Comparison of ENCODE assay signal across 17 cellular contexts in the genomic region with DNA sequence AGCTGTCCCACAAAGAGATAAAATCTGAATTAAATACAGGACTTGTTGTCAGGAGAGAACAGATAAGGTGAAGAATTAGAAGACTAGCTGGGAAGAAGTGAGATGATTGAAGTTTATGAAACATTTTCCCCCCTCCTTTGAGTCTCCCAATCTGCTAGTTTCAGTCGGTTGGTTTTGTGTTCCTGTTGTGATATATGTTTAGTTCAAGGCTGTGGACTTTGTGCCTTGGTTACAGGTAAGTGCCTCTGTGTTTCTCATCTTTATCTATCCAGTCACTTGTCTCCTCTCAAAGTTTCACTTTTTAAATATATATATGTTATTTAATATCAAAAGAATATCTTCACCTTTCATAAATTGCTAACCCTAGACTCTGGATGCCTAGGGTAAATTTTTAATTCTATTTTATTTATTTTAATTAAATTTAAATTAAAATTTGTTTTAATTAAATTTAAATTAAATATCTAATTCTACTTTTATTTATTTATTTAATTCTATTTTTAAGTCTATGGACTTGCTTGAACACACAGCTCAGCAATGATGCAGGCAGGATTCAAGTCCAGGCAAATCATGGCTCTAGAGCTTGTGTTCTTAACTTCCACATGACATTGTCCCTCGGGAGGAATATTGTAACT.
DNase-seq lines count a peak whose midpoint lies in the region; ATAC-seq, FAIRE-seq and TF ChIP-seq lines count a peak whose summit lies in the region.
"Had no signal": no experiment of that assay in that cellular context is flagged by ENCODE, and none has a peak within 500 bp of the region (broad histone marks: within the 10 kb centered on the region; RNA-seq: fewer than 3 reads in every experiment).

No MANE protein-coding gene starts in this region.

- FAIRE-seq in A204.1 (lab: Jason Lieb, UNC) = peak; percentile 88
- FAIRE-seq: A549, GM12891, H54, HTR-8/SVneo had no signal

- H4K20me1 ChIP-seq in neural cell (ENCODE audit: insufficient read depth) = no peaks in the 10 kb centered on the region

- ATAC-seq in HG02678 (IDR thresholded peaks at IDR 0.05; ENCODE audit: unreplicated experiment) = no peak
- no peak for ATAC-seq in HG03342 (IDR thresholded peaks at IDR 0.05; ENCODE audit: unreplicated experiment)
- ATAC-seq: A549, HCT116 had no signal

- H3K27ac ChIP-seq in neural cell (ENCODE audit: low read length) = no peak overlapping the region
- H3K27ac ChIP-seq: A549, C4-2B, GM23248 had no signal

- no peak overlapping the region for H3K4me3 ChIP-seq in epithelial cell of esophagus (ENCODE audit: low read length)
- H3K4me3 ChIP-seq in neural cell (ENCODE audit: low read length) = peak overlapping the region; percentile 1
- H3K4me3 ChIP-seq: A549, GM23248 had no signal

- TF ChIP-seq RAD21 in neural cell (conservative IDR thresholded peaks at IDR 0.05) = no peak

- no peaks in the 10 kb centered on the region for H3K9me2 ChIP-seq in neural cell (ENCODE audit: insufficient read depth, low read length)

- no peak overlapping the region for H3K9ac ChIP-seq in neural cell (ENCODE audit: low read length)
- H3K9ac ChIP-seq: GM23248 had no signal

- no peak for TF ChIP-seq EP300 in neural cell (conservative IDR thresholded peaks at IDR 0.05; ENCODE audit: poor library complexity, severe bottlenecking)

- H3K4me2 ChIP-seq in neural cell (ENCODE audit: low read length) = no peak overlapping the region
- H3K4me2 ChIP-seq: A549 had no signal

- no peaks in the 10 kb centered on the region for H3F3A ChIP-seq in neural cell (ENCODE audit: insufficient read depth, low read length, poor library complexity, severe bottlenecking)

- TF ChIP-seq CTCF in epithelial cell of esophagus (IDR thresholded peaks at IDR 0.05; ENCODE audit: insufficient read depth, low read depth, low read length, missing control alignments) = no peak
- TF ChIP-seq CTCF in neural cell (IDR thresholded peaks at IDR 0.05; ENCODE audit: poor library complexity, severe bottlenecking) = no peak

- no peaks in the 10 kb centered on the region for H3K27me3 ChIP-seq in neural cell (ENCODE audit: insufficient read depth, low read depth, low read length)
- H3K27me3 ChIP-seq: BE2C had no signal

- DNase-seq in OCI-M1 (lab: John Stamatoyannopoulos, UW) (peak; percentile 46), epithelial cell of esophagus (ENCODE audit: low read depth) (peak; percentile 23), putamen (ENCODE audit: low spot score) (no peak)
- DNase-seq: CD4-positive, alpha-beta memory T cell; DMS79; GM23248 had no signal

- H2AFZ ChIP-seq in neural cell (ENCODE audit: low read depth, low read length) = no peak overlapping the region
- H2AFZ ChIP-seq: GM23248 had no signal

- H3K36me3 ChIP-seq in neural cell (ENCODE audit: insufficient read depth, low read length) = no peaks in the 10 kb centered on the region
- H3K36me3 ChIP-seq: BE2C had no signal

- no peaks in the 10 kb centered on the region for H3K9me3 ChIP-seq in neural cell (ENCODE audit: low read length)
- H3K9me3 ChIP-seq: A549, BE2C had no signal

- H3K79me2 ChIP-seq in neural cell (replicated peaks; ENCODE audit: insufficient read depth, low read length) = no peaks in the 10 kb centered on the region

TF ChIP-seq in neural cell, 6 proteins besides CTCF, POLR2A, EP300 and RAD21:
- TF ChIP-seq MXI1 (conservative IDR thresholded peaks at IDR 0.05; ENCODE audit: poor library complexity, severe bottlenecking) = no peak
- no peak for TF ChIP-seq EZH2 (IDR thresholded peaks at IDR 0.05; ENCODE audit: borderline replicate concordance, insufficient read depth, low read length, poor library complexity, severe bottlenecking)
- TF ChIP-seq, protein P1, sequence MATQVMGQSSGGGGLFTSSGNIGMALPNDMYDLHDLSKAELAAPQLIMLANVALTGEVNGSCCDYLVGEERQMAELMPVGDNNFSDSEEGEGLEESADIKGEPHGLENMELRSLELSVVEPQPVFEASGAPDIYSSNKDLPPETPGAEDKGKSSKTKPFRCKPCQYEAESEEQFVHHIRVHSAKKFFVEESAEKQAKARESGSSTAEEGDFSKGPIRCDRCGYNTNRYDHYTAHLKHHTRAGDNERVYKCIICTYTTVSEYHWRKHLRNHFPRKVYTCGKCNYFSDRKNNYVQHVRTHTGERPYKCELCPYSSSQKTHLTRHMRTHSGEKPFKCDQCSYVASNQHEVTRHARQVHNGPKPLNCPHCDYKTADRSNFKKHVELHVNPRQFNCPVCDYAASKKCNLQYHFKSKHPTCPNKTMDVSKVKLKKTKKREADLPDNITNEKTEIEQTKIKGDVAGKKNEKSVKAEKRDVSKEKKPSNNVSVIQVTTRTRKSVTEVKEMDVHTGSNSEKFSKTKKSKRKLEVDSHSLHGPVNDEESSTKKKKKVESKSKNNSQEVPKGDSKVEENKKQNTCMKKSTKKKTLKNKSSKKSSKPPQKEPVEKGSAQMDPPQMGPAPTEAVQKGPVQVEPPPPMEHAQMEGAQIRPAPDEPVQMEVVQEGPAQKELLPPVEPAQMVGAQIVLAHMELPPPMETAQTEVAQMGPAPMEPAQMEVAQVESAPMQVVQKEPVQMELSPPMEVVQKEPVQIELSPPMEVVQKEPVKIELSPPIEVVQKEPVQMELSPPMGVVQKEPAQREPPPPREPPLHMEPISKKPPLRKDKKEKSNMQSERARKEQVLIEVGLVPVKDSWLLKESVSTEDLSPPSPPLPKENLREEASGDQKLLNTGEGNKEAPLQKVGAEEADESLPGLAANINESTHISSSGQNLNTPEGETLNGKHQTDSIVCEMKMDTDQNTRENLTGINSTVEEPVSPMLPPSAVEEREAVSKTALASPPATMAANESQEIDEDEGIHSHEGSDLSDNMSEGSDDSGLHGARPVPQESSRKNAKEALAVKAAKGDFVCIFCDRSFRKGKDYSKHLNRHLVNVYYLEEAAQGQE (IDR thresholded peaks at IDR 0.05; ENCODE audit: borderline replicate concordance) = no peak
- TF ChIP-seq SMC3 (conservative IDR thresholded peaks at IDR 0.05; ENCODE audit: poor library complexity) = no peak
- no peak for TF ChIP-seq POLR2AphosphoS5 (IDR thresholded peaks at IDR 0.05)
- TF ChIP-seq TAF1 (IDR thresholded peaks at IDR 0.05; ENCODE audit: low read depth) = no peak
